1 cellular context compared by ENCODE assay signal in the genomic region with DNA sequence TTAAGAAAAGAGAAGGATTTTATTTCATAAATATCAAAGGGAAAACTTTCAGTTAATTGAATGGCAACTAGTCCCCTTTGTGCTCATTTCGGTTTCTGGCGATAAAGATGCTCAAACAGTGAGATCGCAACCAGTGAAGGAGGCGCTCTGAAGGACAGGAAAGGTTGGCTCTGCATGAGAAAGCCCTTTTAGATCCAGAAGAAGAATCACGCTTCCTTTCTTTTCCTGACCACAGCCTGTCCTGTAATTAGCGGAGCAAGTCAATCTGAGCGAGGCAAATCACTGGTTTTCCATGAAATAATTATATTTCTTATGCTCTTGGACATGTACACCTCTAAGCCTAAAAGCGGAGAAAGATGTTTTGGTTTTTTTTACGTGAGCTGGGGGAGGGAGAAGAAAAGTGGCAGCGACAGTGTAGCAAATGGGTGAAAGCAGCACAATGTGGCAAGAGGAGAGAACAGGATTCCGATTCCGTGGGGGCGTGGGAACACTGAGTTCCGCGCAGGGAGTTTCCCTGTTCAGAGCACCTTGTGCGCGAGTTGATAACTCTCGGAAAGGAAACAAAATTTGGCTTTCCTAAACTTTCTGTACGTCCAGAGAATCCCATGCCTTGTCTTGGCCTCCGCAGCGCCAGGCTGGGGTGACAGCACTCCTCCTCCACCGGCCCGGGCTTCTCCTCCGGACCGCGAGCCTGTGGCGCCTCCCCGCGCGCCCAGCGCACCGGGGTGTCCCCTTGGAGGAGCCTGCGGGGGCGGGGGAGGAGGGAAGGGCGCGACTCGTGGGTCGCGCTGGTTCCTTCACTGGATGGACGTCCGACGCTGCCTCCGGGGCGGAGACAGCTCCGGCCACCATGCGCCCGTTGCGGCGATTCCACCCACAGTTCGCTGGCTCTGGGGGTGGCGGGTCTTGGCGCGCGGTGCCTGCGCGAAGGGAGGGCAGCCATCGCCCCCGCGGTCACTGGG.
TF ChIP-seq lines count a peak whose summit lies in the region.

No MANE protein-coding gene starts in this region.

TF ChIP-seq in K562, 482 proteins besides CTCF, POLR2A, EP300 and RAD21 (continued from another document and continues in another):
- TF ChIP-seq, protein P1, sequence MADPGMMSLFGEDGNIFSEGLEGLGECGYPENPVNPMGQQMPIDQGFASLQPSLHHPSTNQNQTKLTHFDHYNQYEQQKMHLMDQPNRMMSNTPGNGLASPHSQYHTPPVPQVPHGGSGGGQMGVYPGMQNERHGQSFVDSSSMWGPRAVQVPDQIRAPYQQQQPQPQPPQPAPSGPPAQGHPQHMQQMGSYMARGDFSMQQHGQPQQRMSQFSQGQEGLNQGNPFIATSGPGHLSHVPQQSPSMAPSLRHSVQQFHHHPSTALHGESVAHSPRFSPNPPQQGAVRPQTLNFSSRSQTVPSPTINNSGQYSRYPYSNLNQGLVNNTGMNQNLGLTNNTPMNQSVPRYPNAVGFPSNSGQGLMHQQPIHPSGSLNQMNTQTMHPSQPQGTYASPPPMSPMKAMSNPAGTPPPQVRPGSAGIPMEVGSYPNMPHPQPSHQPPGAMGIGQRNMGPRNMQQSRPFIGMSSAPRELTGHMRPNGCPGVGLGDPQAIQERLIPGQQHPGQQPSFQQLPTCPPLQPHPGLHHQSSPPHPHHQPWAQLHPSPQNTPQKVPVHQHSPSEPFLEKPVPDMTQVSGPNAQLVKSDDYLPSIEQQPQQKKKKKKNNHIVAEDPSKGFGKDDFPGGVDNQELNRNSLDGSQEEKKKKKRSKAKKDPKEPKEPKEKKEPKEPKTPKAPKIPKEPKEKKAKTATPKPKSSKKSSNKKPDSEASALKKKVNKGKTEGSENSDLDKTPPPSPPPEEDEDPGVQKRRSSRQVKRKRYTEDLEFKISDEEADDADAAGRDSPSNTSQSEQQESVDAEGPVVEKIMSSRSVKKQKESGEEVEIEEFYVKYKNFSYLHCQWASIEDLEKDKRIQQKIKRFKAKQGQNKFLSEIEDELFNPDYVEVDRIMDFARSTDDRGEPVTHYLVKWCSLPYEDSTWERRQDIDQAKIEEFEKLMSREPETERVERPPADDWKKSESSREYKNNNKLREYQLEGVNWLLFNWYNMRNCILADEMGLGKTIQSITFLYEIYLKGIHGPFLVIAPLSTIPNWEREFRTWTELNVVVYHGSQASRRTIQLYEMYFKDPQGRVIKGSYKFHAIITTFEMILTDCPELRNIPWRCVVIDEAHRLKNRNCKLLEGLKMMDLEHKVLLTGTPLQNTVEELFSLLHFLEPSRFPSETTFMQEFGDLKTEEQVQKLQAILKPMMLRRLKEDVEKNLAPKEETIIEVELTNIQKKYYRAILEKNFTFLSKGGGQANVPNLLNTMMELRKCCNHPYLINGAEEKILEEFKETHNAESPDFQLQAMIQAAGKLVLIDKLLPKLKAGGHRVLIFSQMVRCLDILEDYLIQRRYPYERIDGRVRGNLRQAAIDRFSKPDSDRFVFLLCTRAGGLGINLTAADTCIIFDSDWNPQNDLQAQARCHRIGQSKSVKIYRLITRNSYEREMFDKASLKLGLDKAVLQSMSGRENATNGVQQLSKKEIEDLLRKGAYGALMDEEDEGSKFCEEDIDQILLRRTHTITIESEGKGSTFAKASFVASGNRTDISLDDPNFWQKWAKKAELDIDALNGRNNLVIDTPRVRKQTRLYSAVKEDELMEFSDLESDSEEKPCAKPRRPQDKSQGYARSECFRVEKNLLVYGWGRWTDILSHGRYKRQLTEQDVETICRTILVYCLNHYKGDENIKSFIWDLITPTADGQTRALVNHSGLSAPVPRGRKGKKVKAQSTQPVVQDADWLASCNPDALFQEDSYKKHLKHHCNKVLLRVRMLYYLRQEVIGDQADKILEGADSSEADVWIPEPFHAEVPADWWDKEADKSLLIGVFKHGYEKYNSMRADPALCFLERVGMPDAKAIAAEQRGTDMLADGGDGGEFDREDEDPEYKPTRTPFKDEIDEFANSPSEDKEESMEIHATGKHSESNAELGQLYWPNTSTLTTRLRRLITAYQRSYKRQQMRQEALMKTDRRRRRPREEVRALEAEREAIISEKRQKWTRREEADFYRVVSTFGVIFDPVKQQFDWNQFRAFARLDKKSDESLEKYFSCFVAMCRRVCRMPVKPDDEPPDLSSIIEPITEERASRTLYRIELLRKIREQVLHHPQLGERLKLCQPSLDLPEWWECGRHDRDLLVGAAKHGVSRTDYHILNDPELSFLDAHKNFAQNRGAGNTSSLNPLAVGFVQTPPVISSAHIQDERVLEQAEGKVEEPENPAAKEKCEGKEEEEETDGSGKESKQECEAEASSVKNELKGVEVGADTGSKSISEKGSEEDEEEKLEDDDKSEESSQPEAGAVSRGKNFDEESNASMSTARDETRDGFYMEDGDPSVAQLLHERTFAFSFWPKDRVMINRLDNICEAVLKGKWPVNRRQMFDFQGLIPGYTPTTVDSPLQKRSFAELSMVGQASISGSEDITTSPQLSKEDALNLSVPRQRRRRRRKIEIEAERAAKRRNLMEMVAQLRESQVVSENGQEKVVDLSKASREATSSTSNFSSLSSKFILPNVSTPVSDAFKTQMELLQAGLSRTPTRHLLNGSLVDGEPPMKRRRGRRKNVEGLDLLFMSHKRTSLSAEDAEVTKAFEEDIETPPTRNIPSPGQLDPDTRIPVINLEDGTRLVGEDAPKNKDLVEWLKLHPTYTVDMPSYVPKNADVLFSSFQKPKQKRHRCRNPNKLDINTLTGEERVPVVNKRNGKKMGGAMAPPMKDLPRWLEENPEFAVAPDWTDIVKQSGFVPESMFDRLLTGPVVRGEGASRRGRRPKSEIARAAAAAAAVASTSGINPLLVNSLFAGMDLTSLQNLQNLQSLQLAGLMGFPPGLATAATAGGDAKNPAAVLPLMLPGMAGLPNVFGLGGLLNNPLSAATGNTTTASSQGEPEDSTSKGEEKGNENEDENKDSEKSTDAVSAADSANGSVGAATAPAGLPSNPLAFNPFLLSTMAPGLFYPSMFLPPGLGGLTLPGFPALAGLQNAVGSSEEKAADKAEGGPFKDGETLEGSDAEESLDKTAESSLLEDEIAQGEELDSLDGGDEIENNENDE (IDR thresholded peaks at IDR 0.05; ENCODE audit: low read depth, low read length): no peak
- no peak for TF ChIP-seq LEF1 (IDR thresholded peaks at IDR 0.05)
- TF ChIP-seq, protein P2, sequence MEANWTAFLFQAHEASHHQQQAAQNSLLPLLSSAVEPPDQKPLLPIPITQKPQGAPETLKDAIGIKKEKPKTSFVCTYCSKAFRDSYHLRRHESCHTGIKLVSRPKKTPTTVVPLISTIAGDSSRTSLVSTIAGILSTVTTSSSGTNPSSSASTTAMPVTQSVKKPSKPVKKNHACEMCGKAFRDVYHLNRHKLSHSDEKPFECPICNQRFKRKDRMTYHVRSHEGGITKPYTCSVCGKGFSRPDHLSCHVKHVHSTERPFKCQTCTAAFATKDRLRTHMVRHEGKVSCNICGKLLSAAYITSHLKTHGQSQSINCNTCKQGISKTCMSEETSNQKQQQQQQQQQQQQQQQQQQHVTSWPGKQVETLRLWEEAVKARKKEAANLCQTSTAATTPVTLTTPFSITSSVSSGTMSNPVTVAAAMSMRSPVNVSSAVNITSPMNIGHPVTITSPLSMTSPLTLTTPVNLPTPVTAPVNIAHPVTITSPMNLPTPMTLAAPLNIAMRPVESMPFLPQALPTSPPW (CRISPR knock-in tag; IDR thresholded peaks at IDR 0.05): peak; percentile 61
- peak; percentile 80 for TF ChIP-seq SAFB (IDR thresholded peaks at IDR 0.05; ENCODE audit: borderline replicate concordance, low read depth, low read length)
- TF ChIP-seq CREM (IDR thresholded peaks at IDR 0.05; ENCODE audit: low read depth): peak; percentile 14; the same call in 1 of the 2 replicates
- TF ChIP-seq ZSCAN32 (CRISPR knock-in tag; IDR thresholded peaks at IDR 0.05): no peak
- TF ChIP-seq MEF2D (tag; conservative IDR thresholded peaks at IDR 0.05; ENCODE audit: low read depth): no peak
- TF ChIP-seq NCOA2 (IDR thresholded peaks at IDR 0.05; ENCODE audit: partially characterized antibody in 2 of 2): no peak
- peak; percentile 60 for TF ChIP-seq CXXC5 (CRISPR knock-in tag; IDR thresholded peaks at IDR 0.05)
- no peak for TF ChIP-seq ZNF347 (CRISPR knock-in tag; IDR thresholded peaks at IDR 0.05; ENCODE audit: low read depth)
- TF ChIP-seq CBX2 (IDR thresholded peaks at IDR 0.05; ENCODE audit: insufficient read depth, low read length, poor library complexity, severe bottlenecking): no peak
- no peak for TF ChIP-seq PHTF2 (CRISPR knock-in tag; IDR thresholded peaks at IDR 0.05)
- no peak for TF ChIP-seq FOXK1 (CRISPR knock-in tag; IDR thresholded peaks at IDR 0.05; ENCODE audit: borderline replicate concordance)
- TF ChIP-seq KDM4B (IDR thresholded peaks at IDR 0.05; ENCODE audit: borderline replicate concordance in 2 of 2, low read depth in 1 of 2): no peak
- 0 out of 2 replicates have a peak, but pooled peaks have one; percentile 45 for TF ChIP-seq CBX1 (IDR thresholded peaks at IDR 0.05; ENCODE audit: low read depth)
- peak in 1 of 2 experiments; percentile 84; a peak in 3 of 4 replicates for TF ChIP-seq MAZ (CRISPR knock-in tag; conservative IDR thresholded peaks at IDR 0.05 in 1 of 2, IDR thresholded peaks at IDR 0.05 in 1 of 2)
- peak; percentile 50 to 61; a peak in 3 of 4 replicates for TF ChIP-seq NRF1 (conservative IDR thresholded peaks at IDR 0.05 in 1 of 2, IDR thresholded peaks at IDR 0.05 in 1 of 2)
- TF ChIP-seq, protein P3, sequence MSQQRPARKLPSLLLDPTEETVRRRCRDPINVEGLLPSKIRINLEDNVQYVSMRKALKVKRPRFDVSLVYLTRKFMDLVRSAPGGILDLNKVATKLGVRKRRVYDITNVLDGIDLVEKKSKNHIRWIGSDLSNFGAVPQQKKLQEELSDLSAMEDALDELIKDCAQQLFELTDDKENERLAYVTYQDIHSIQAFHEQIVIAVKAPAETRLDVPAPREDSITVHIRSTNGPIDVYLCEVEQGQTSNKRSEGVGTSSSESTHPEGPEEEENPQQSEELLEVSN (IDR thresholded peaks at IDR 0.05; ENCODE audit: borderline replicate concordance in 1 of 2, extremely low read depth in 1 of 2, insufficient read depth in 1 of 2, insufficient read length in 1 of 2, low read depth in 1 of 2, low read length in 1 of 2, poor library complexity in 1 of 2, severe bottlenecking in 1 of 2): peak; percentile 35 to 79
- TF ChIP-seq BACH1 (tag; IDR thresholded peaks at IDR 0.05): no peak
- no peak for TF ChIP-seq NFRKB (IDR thresholded peaks at IDR 0.05; ENCODE audit: low read depth)
- peak; percentile 35; the same call in 1 of the 2 replicates for TF ChIP-seq MTA1 (IDR thresholded peaks at IDR 0.05; ENCODE audit: borderline replicate concordance)
- TF ChIP-seq, protein P4, sequence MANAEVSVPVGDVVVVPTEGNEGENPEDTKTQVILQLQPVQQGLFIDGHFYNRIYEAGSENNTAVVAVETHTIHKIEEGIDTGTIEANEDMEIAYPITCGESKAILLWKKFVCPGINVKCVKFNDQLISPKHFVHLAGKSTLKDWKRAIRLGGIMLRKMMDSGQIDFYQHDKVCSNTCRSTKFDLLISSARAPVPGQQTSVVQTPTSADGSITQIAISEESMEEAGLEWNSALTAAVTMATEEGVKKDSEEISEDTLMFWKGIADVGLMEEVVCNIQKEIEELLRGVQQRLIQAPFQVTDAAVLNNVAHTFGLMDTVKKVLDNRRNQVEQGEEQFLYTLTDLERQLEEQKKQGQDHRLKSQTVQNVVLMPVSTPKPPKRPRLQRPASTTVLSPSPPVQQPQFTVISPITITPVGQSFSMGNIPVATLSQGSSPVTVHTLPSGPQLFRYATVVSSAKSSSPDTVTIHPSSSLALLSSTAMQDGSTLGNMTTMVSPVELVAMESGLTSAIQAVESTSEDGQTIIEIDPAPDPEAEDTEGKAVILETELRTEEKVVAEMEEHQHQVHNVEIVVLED (CRISPR knock-in tag; IDR thresholded peaks at IDR 0.05): peak; percentile 35; the same call in 1 of the 2 replicates
- TF ChIP-seq YBX1 (IDR thresholded peaks at IDR 0.05): no peak
- peak in 1 of 3 experiments; percentile 42 for TF ChIP-seq YY1 (IDR thresholded peaks at IDR 0.05; ENCODE audit: borderline replicate concordance in 1 of 3, control insufficient read depth in 1 of 3, extremely low read depth in 1 of 3, insufficient read depth in 3 of 3, insufficient read length in 1 of 3, insufficient replicate concordance in 2 of 3, low read depth in 1 of 3, low read length in 2 of 3)
- no peak for TF ChIP-seq ZNF140 (CRISPR knock-in tag; IDR thresholded peaks at IDR 0.05)
- TF ChIP-seq, protein P5, sequence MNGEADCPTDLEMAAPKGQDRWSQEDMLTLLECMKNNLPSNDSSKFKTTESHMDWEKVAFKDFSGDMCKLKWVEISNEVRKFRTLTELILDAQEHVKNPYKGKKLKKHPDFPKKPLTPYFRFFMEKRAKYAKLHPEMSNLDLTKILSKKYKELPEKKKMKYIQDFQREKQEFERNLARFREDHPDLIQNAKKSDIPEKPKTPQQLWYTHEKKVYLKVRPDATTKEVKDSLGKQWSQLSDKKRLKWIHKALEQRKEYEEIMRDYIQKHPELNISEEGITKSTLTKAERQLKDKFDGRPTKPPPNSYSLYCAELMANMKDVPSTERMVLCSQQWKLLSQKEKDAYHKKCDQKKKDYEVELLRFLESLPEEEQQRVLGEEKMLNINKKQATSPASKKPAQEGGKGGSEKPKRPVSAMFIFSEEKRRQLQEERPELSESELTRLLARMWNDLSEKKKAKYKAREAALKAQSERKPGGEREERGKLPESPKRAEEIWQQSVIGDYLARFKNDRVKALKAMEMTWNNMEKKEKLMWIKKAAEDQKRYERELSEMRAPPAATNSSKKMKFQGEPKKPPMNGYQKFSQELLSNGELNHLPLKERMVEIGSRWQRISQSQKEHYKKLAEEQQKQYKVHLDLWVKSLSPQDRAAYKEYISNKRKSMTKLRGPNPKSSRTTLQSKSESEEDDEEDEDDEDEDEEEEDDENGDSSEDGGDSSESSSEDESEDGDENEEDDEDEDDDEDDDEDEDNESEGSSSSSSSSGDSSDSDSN (IDR thresholded peaks at IDR 0.05; ENCODE audit: borderline replicate concordance in 1 of 2, low read depth in 2 of 2, low read length in 2 of 2): peak in 1 of 2 experiments; percentile 61; a peak in 1 of 4 replicates
- TF ChIP-seq, protein P6, sequence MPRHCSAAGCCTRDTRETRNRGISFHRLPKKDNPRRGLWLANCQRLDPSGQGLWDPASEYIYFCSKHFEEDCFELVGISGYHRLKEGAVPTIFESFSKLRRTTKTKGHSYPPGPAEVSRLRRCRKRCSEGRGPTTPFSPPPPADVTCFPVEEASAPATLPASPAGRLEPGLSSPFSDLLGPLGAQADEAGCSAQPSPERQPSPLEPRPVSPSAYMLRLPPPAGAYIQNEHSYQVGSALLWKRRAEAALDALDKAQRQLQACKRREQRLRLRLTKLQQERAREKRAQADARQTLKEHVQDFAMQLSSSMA (CRISPR knock-in tag; IDR thresholded peaks at IDR 0.05): no peak
- TF ChIP-seq, protein P7, sequence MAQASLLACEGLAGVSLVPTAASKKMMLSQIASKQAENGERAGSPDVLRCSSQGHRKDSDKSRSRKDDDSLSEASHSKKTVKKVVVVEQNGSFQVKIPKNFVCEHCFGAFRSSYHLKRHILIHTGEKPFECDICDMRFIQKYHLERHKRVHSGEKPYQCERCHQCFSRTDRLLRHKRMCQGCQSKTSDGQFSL (CRISPR knock-in tag; IDR thresholded peaks at IDR 0.05): no peak
- TF ChIP-seq, protein P7 (tag; IDR thresholded peaks at IDR 0.05): no peak
- no peak for TF ChIP-seq ZNF311 (CRISPR knock-in tag; IDR thresholded peaks at IDR 0.05)
- TF ChIP-seq, protein P8, sequence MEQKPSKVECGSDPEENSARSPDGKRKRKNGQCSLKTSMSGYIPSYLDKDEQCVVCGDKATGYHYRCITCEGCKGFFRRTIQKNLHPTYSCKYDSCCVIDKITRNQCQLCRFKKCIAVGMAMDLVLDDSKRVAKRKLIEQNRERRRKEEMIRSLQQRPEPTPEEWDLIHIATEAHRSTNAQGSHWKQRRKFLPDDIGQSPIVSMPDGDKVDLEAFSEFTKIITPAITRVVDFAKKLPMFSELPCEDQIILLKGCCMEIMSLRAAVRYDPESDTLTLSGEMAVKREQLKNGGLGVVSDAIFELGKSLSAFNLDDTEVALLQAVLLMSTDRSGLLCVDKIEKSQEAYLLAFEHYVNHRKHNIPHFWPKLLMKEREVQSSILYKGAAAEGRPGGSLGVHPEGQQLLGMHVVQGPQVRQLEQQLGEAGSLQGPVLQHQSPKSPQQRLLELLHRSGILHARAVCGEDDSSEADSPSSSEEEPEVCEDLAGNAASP (IDR thresholded peaks at IDR 0.05): no peak
